Comparison of ENCODE assay signal across 1 cellular context in genomic region chr10:118584181-118584954, GRCh38.
TF ChIP-seq lines count a peak whose summit lies in the region.

No MANE protein-coding gene starts in this region.

TF ChIP-seq in GM23338, 12 proteins besides CTCF, POLR2A, EP300 and RAD21 (continued from another document):
- TF ChIP-seq REST (IDR thresholded peaks at IDR 0.05; ENCODE audit: unreplicated experiment) (no peak), NANOG (IDR thresholded peaks at IDR 0.05; ENCODE audit: borderline replicate concordance) (no peak), EZH2 (IDR thresholded peaks at IDR 0.05; ENCODE audit: low read depth, unreplicated experiment) (no peak), JUNB (IDR thresholded peaks at IDR 0.05; ENCODE audit: unreplicated experiment) (no peak), EZH2phosphoT487 (IDR thresholded peaks at IDR 0.05; ENCODE audit: unreplicated experiment) (no peak), ETS1 (IDR thresholded peaks at IDR 0.05) (no peak), STAT1 (IDR thresholded peaks at IDR 0.05; ENCODE audit: unreplicated experiment) (no peak), ZNF331 (CRISPR knock-in tag; IDR thresholded peaks at IDR 0.05; ENCODE audit: low read depth) (no peak)
TF ChIP-seq in GM23338: peak in this region for 0.
